11 cellular contexts compared by ENCODE assay signal in genomic region chr2:33015421-33016142, GRCh38.
A peak's percentile ranks its signal among the peaks of the same experiment; 100 is the strongest.
DNase-seq lines count a peak whose midpoint lies in the region; ATAC-seq and TF ChIP-seq lines count a peak whose summit lies in the region.
"Had no signal": no experiment of that assay in that cellular context is flagged by ENCODE, and none has a peak within 500 bp of the region (broad histone marks: within the 10 kb centered on the region; RNA-seq: fewer than 3 reads in every experiment).

No MANE protein-coding gene starts in this region.

- DNase-seq in AG09309 (ENCODE audit: low read depth) (peak; percentile 51), Peyer's patch (peak in 2 of 3 donors; percentile 54 to 68), esophagus muscularis mucosa (ENCODE audit: extremely low spot score) (peak; percentile 86), mucosa of descending colon (peak in 2 of 3 donors; percentile 43 to 81), NCI-H2227 (lab: John Stamatoyannopoulos, UW; ENCODE audit: unreplicated experiment) (no peak), putamen (ENCODE audit: low spot score) (no peak), OCI-M1 (lab: John Stamatoyannopoulos, UW) (no peak)
- DNase-seq: NCI-H82 had no signal

- peak overlapping the region in 3 of 4 donors; percentile 58 to 86 (median 66) for H3K27ac ChIP-seq in Peyer's patch
- no peak overlapping the region for H3K27ac ChIP-seq in esophagus muscularis mucosa (replicated peaks in 1 of 4)
- H3K27ac ChIP-seq: C4-2B, neutrophil had no signal

- H3K9me3 ChIP-seq in Peyer's patch (peaks cover 0 to 3% (median 0%) of the 10 kb centered on the region in 4 donors), esophagus muscularis mucosa (no peaks in the 10 kb centered on the region), mucosa of descending colon (no peaks in the 10 kb centered on the region)
- H3K9me3 ChIP-seq: neutrophil had no signal

- intact Hi-C loops in esophagus muscularis mucosa (cut with DNase I) (loop anchor here (5.0 kb wide), 1 partner anchor 68 kb away; the partner anchor contains the start of gene LTBP1), mucosa of descending colon (cut with DNase I, micrococcal nuclease) (no loop called here)

- H3K4me1 ChIP-seq in Peyer's patch (peaks cover 0 to 10% (median 1%) of the 10 kb centered on the region in 4 donors), esophagus muscularis mucosa (peaks cover 0 to 29% (median 24%) of the 10 kb centered on the region in 4 donors), mucosa of descending colon (ENCODE audit: low read depth) (peaks cover 18% of the 10 kb centered on the region)

- no peaks in the 10 kb centered on the region for H3K27me3 ChIP-seq in Peyer's patch
- H3K27me3 ChIP-seq in esophagus muscularis mucosa = no peaks in the 10 kb centered on the region
- H3K27me3 ChIP-seq: neutrophil had no signal

- 71% methylated on average over 4 of the region's 4 CpGs for WGBS in esophagus muscularis mucosa

- ATAC-seq in mucosa of descending colon (peak; percentile 98), HG03025 (IDR thresholded peaks at IDR 0.05; ENCODE audit: low FRiP score, unreplicated experiment) (no peak)

- no peak for TF ChIP-seq CTCF in AG09309 (IDR thresholded peaks at IDR 0.05; ENCODE audit: control insufficient read depth, insufficient read depth, low read depth, low read length, missing control alignments)
- no peak for TF ChIP-seq CTCF in Peyer's patch (IDR thresholded peaks at IDR 0.05)
- TF ChIP-seq CTCF in esophagus muscularis mucosa (IDR thresholded peaks at IDR 0.05) = no peak
- TF ChIP-seq CTCF in mucosa of descending colon (IDR thresholded peaks at IDR 0.05) = no peak

- no peak for TF ChIP-seq POLR2A in Peyer's patch (IDR thresholded peaks at IDR 0.05)
- no peak for TF ChIP-seq POLR2A in esophagus muscularis mucosa (IDR thresholded peaks at IDR 0.05; ENCODE audit: low read depth)

- no peak for TF ChIP-seq EP300 in esophagus muscularis mucosa (IDR thresholded peaks at IDR 0.05)

- H3K36me3 ChIP-seq in Peyer's patch (no peaks in the 10 kb centered on the region), esophagus muscularis mucosa (no peaks in the 10 kb centered on the region), mucosa of descending colon (ENCODE audit: low read depth) (no peaks in the 10 kb centered on the region)
- H3K36me3 ChIP-seq: neutrophil had no signal

- H3K4me3 ChIP-seq in AG09309 (ENCODE audit: control insufficient read depth, low read depth, low read length) (no peak overlapping the region), Peyer's patch (no peak overlapping the region), esophagus muscularis mucosa (no peak overlapping the region), mucosa of descending colon (no peak overlapping the region)

Comparison
In these comparisons a context has a peak if more than half of its experiments do, and no peak if none do; other contexts are left out.
1. DNase-seq: peak in AG09309 (single experiment), Peyer's patch (2 of 3), esophagus muscularis mucosa (single experiment) and mucosa of descending colon (2 of 3); none in NCI-H2227 (single experiment), putamen (single experiment) and OCI-M1 (single experiment).
2. H3K27ac ChIP-seq: peak in Peyer's patch (3 of 4); none in esophagus muscularis mucosa (0 of 4).